8 cellular contexts compared by ENCODE assay signal in genomic region chr3:53255775-53256703, GRCh38. TPM values are rescaled to one million over a fixed set of nuclear protein-coding genes. Genes with fewer than 3 reads are reported as not detected.
DNase-seq lines count a peak whose midpoint lies in the region; ATAC-seq lines count a peak whose summit lies in the region.

TKT (minus strand) TSS chr3:53256022; CDS start chr3:53255942, 80 bp downstream.

- H3K36me3 ChIP-seq in BLaER1: no peaks in the 10 kb centered on the region
- H3K36me3 ChIP-seq in endocrine pancreas (ENCODE audit: control insufficient read depth, insufficient read depth, low read length): no peaks in the 10 kb centered on the region

- peaks cover 52% of the 10 kb centered on the region for H3K4me1 ChIP-seq in BLaER1
- peaks cover 3% of the 10 kb centered on the region for H3K4me1 ChIP-seq in endocrine pancreas (ENCODE audit: control insufficient read depth, insufficient read depth, low read length)

- H3K9ac ChIP-seq in BLaER1: peak within 1 kb of the TSS; percentile 96
- peak within 1 kb of the TSS; percentile 90 for H3K9ac ChIP-seq in endocrine pancreas (ENCODE audit: control insufficient read depth, insufficient read depth, low read length)

- ATAC-seq in HG03439 (IDR thresholded peaks at IDR 0.05; ENCODE audit: unreplicated experiment): peak; percentile 52

- peak within 1 kb of the TSS; percentile 93 for H3K27ac ChIP-seq in BLaER1

- H3K4me3 ChIP-seq in BLaER1 (peak within 1 kb of the TSS; percentile 99), endocrine pancreas (ENCODE audit: control insufficient read depth, insufficient read depth, low read length) (peak within 1 kb of the TSS; percentile 17)

- H3K9me3 ChIP-seq in BLaER1 (no peaks in the 10 kb centered on the region), endocrine pancreas (ENCODE audit: control insufficient read depth, low read length) (no peaks in the 10 kb centered on the region)

- H3K27me3 ChIP-seq in BLaER1: no peaks in the 10 kb centered on the region
- H3K27me3 ChIP-seq in endocrine pancreas (ENCODE audit: control insufficient read depth, insufficient read depth, low read length): no peaks in the 10 kb centered on the region

- DNase-seq in GM19238 (ENCODE audit: insufficient read length, low spot score) (peak; percentile 94), NOMO-1 treated with DMSO at 0.1 percent for 48 hours (lab: John Stamatoyannopoulos, UW; ENCODE audit: unreplicated experiment) (peak; percentile 83), mesenteric fat pad (ENCODE audit: low spot score) (peak; percentile 95)
- DNase-seq in activated CD8-positive, alpha-beta memory T cell treated with anti-CD3 and anti-CD28 coated beads for 48 hours (ENCODE audit: low read depth in 2 of 3, low spot score in 2 of 3): peak; percentile 49 to 66 (median 51)
- DNase-seq in stimulated activated CD8-positive, alpha-beta memory T cell treated with anti-CD3 and anti-CD28 coated beads, Interleukin-15, amount 100 ng/mL, for 1 hour (ENCODE audit: low read depth): peak; percentile 57

- peaks cover 47% of the 10 kb centered on the region for H4K20me1 ChIP-seq in BLaER1

- peak within 1 kb of the TSS; percentile 98 for H3K4me2 ChIP-seq in BLaER1

RNA-seq across cellular contexts. Expression of gene TKT, which starts in this region (rescaled TPM):
- 416 TPM for total RNA-seq in mesenteric fat pad

Comparison
In these comparisons a context has a peak if more than half of its experiments do, and no peak if none do; other contexts are left out.
1. Peak in every context shown above with its lines: DNase-seq, ATAC-seq, H3K4me3 ChIP-seq and H3K27ac ChIP-seq.